In the genomic region with DNA sequence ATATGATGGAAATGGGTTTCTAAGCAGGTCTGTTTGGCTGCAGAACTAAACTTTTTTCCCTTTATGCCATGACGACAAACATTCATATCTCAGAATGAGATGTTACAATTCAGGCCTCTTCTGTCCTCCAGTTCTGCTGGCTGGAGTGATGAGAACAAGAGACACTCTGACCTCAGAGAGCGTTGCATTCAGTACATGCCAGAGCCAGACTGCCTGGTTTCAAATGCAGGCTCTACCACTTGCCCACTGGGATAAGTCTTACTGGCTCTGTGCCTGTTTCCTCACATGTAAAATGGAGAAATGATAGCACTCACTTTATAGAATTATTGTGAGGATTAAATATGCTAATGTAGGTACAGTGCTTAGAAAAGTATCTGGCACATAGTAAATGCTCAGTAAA, we compare ENCODE assay signal across 28 cellular contexts. TPM values are rescaled to one million over a fixed set of nuclear protein-coding genes. Genes with fewer than 3 reads are reported as not detected.
"Had no signal": no experiment of that assay in that cellular context is flagged by ENCODE, and none has a peak within 500 bp of the region (broad histone marks: within the 10 kb centered on the region; RNA-seq: fewer than 3 reads in every experiment).

No MANE protein-coding gene starts in this region.

- H3K27ac ChIP-seq: cardiac muscle cell, VCaP had no signal

- H3K27me3 ChIP-seq: MG63 had no signal

- ATAC-seq: activated naive CD8-positive, alpha-beta T cell treated with anti-CD3 and anti-CD28 coated beads, Interleukin-2, amount 50 U/mL, for 24 hours; activated T-cell treated with anti-CD3 and anti-CD28 coated beads, Interleukin-2, amount 50 U/mL, for 4 hours had no signal

- H3K36me3 ChIP-seq: cardiac muscle cell, MG63 had no signal

- H3K9me3 ChIP-seq: MG63 had no signal

- DNase-seq: activated B cell treated with CpG ODN at 0.5 μM for 24 hours; activated CD4-positive, alpha-beta memory T cell treated with anti-CD3 and anti-CD28 coated beads for 36 hours; activated CD4-positive, alpha-beta T cell treated with anti-CD3 and anti-CD28 coated beads for 4 hours; activated CD4-positive, alpha-beta T cell treated with anti-CD3 and anti-CD28 coated beads, Interleukin-2, amount 50 U/mL, for 1 hour; activated CD4-positive, CD25-positive, alpha-beta regulatory T cell treated with anti-CD3 and anti-CD28 coated beads, Interleukin-2, amount 50 U/mL, for 72 hours; activated CD8-positive, alpha-beta memory T cell treated with anti-CD3 and anti-CD28 coated beads, Interleukin-2, amount 50 U/mL, for 4 hours; activated naive CD4-positive, alpha-beta T cell treated with anti-CD3 and anti-CD28 coated beads, Interleukin-2, amount 10 ng/mL, durations not matched to agents 7 days and 5 days; activated naive CD8-positive, alpha-beta T cell treated with anti-CD3 and anti-CD28 coated beads, Interleukin-2, amount 50 U/mL, for 24 hours; activated T-cell treated with anti-CD3 and anti-CD28 coated beads for 4 hours; activated T-cell treated with anti-CD3 and anti-CD28 coated beads, Interleukin-2, amount 50 U/mL, for 4 hours; amniotic stem cell; aorta; Kasumi-1; KBM-7; NCI-H1048; NCI-H1694; NCI-H1930; NCI-H2081 treated with DMSO at 0.1 percent for 48 hours; NCI-H446 treated with DMSO at 0.1 percent for 48 hours; NCI-H524 treated with DMSO at 0.1 percent for 48 hours; Right ventricle myocardium superior; SW 1271; T-helper 1 cell; T-helper 9 cell had no signal

- H3K4me3 ChIP-seq: cardiac muscle cell, MG63 had no signal

RNA-seq across cellular contexts. Expression of a gene that starts 33.6 kb away (rescaled TPM):
- total RNA-seq: activated CD4-positive, alpha-beta memory T cell treated with anti-CD3 and anti-CD28 coated beads for 36 hours; OCI-LY7 had no signal
- polyA plus RNA-seq: aorta had no signal
